14 cellular contexts compared by ENCODE assay signal in genomic region chr12:12936983-12937491, GRCh38. TPM values are rescaled to one million over a fixed set of nuclear protein-coding genes. Genes with fewer than 3 reads are reported as not detected.
DNase-seq lines count a peak whose midpoint lies in the region; ATAC-seq and TF ChIP-seq lines count a peak whose summit lies in the region.
"Had no signal": no experiment of that assay in that cellular context is flagged by ENCODE, and none has a peak within 500 bp of the region (broad histone marks: within the 10 kb centered on the region; RNA-seq: fewer than 3 reads in every experiment).

No MANE protein-coding gene starts in this region.

- H3K9me3 Mint-ChIP-seq in osteocyte (ENCODE audit: unreplicated experiment), result no peaks in the 10 kb centered on the region
- no peaks in the 10 kb centered on the region for H3K9me3 Mint-ChIP-seq in progenitor cell of endocrine pancreas (ENCODE audit: low read depth)
- H3K9me3 Mint-ChIP-seq: CD4-positive, CD25-positive, alpha-beta regulatory T cell; CD8-positive, alpha-beta T cell; HFFc6 had no signal

- TF ChIP-seq CTCF in osteocyte (IDR thresholded peaks at IDR 0.05), result no peak
- no peak for TF ChIP-seq CTCF in progenitor cell of endocrine pancreas (IDR thresholded peaks at IDR 0.05; ENCODE audit: unreplicated experiment)

- H3K27ac Mint-ChIP-seq in osteocyte (ENCODE audit: unreplicated experiment) (no peak overlapping the region), progenitor cell of endocrine pancreas (peak overlapping the region; percentile 15)
- H3K27ac Mint-ChIP-seq: B cell; CD4-positive, CD25-positive, alpha-beta regulatory T cell; CD8-positive, alpha-beta T cell; HFFc6 had no signal

- H3K36me3 Mint-ChIP-seq in osteocyte (ENCODE audit: unreplicated experiment), result no peaks in the 10 kb centered on the region
- no peaks in the 10 kb centered on the region for H3K36me3 Mint-ChIP-seq in progenitor cell of endocrine pancreas (ENCODE audit: insufficient read depth)
- H3K36me3 Mint-ChIP-seq: CD4-positive, CD25-positive, alpha-beta regulatory T cell; CD8-positive, alpha-beta T cell had no signal

- H3K27me3 Mint-ChIP-seq in osteocyte (ENCODE audit: unreplicated experiment), result no peaks in the 10 kb centered on the region
- no peaks in the 10 kb centered on the region for H3K27me3 Mint-ChIP-seq in progenitor cell of endocrine pancreas

- H3K4me1 Mint-ChIP-seq in osteocyte (ENCODE audit: unreplicated experiment) (no peaks in the 10 kb centered on the region), progenitor cell of endocrine pancreas (ENCODE audit: low read depth) (peaks cover 14% of the 10 kb centered on the region)
- H3K4me1 Mint-ChIP-seq: B cell; CD4-positive, CD25-positive, alpha-beta regulatory T cell had no signal

- ATAC-seq in HG03342 (IDR thresholded peaks at IDR 0.05; ENCODE audit: unreplicated experiment), result no peak
- ATAC-seq: CD8-positive, alpha-beta T cell had no signal

- H3K4me3 Mint-ChIP-seq in osteocyte (ENCODE audit: unreplicated experiment) (no peak overlapping the region), progenitor cell of endocrine pancreas (ENCODE audit: low read depth) (no peak overlapping the region)
- H3K4me3 Mint-ChIP-seq: B cell; CD4-positive, CD25-positive, alpha-beta regulatory T cell; CD8-positive, alpha-beta T cell; HFFc6 had no signal

- DNase-seq in activated CD8-positive, alpha-beta memory T cell treated with anti-CD3 and anti-CD28 coated beads, Interleukin-2, amount 50 U/mL, for 48 hours, result peak; percentile 39
- no peak for DNase-seq in activated CD8-positive, alpha-beta memory T cell treated with anti-CD3 and anti-CD28 coated beads, Interleukin-2, amount 50 U/mL, for 4 hours
- DNase-seq in osteocyte (ENCODE audit: extremely low spot score, unreplicated experiment) (peak; percentile 64), progenitor cell of endocrine pancreas (ENCODE audit: low spot score, unreplicated experiment) (no peak), activated gamma-delta T cell (lab: John Stamatoyannopoulos, UW) (no peak)
- DNase-seq: CD4-positive, CD25-positive, alpha-beta regulatory T cell; CD8-positive, alpha-beta T cell; DMS153; DND-41; GOT3; HFFc6 had no signal

RNA-seq across cellular contexts. Expression of gene GPRC5D, which starts 14.9 kb away (rescaled TPM):
- total RNA-seq in osteocyte (not detected in 2 replicates), progenitor cell of endocrine pancreas (not detected in 2 replicates)
- total RNA-seq: Caco-2; CD4-positive, CD25-positive, alpha-beta regulatory T cell; CD8-positive, alpha-beta T cell; HFFc6 had no signal

RNA-seq across cellular contexts. Expression of gene GPRC5A, which starts 45.7 kb away (rescaled TPM):
- 25.7 and 27.3 TPM in 2 replicates for total RNA-seq in osteocyte
- total RNA-seq in progenitor cell of endocrine pancreas, result 4.0 and 7.1 TPM in 2 replicates
- total RNA-seq: B cell; CD8-positive, alpha-beta T cell had no signal

Comparison
In these comparisons a context has a peak if more than half of its experiments do, and no peak if none do; other contexts are left out.
1. DNase-seq: peak in activated CD8-positive, alpha-beta memory T cell treated with anti-CD3 and anti-CD28 coated beads, Interleukin-2, amount 50 U/mL, for 48 hours (single experiment) and osteocyte (single experiment); none in activated CD8-positive, alpha-beta memory T cell treated with anti-CD3 and anti-CD28 coated beads, Interleukin-2, amount 50 U/mL, for 4 hours (single experiment), progenitor cell of endocrine pancreas (single experiment) and activated gamma-delta T cell (single experiment).